ENCODE assay signal across 20 cellular contexts in genomic region chr2:196249171-196249570, GRCh38.
DNase-seq lines count a peak whose midpoint lies in the region; ATAC-seq and TF ChIP-seq lines count a peak whose summit lies in the region.
"Had no signal": no experiment of that assay in that cellular context is flagged by ENCODE, and none has a peak within 500 bp of the region (broad histone marks: within the 10 kb centered on the region; RNA-seq: fewer than 3 reads in every experiment).

No MANE protein-coding gene starts in this region.

- ATAC-seq in memory B cell (ENCODE audit: low read depth) (no peak), GM19035 (IDR thresholded peaks at IDR 0.05; ENCODE audit: unreplicated experiment) (no peak)
- ATAC-seq: HCT116 had no signal

- no peaks in the 10 kb centered on the region for H3K27me3 Mint-ChIP-seq in activated naive CD8-positive, alpha-beta T cell
- no peaks in the 10 kb centered on the region for H3K27me3 Mint-ChIP-seq in memory B cell
- no peaks in the 10 kb centered on the region for H3K27me3 Mint-ChIP-seq in nephron progenitor cell (ENCODE audit: low read depth, poor library complexity)

- H3K4me3 ChIP-seq in ACC112 (ENCODE audit: low read depth, low read length): no peak overlapping the region
- H3K4me3 ChIP-seq in HL-60 (replicated peaks; ENCODE audit: insufficient read depth, low read length): no peak overlapping the region
- H3K4me3 ChIP-seq: esophagus muscularis mucosa, neural progenitor cell, Peyer's patch, right atrium auricular region, vagina had no signal

- no peak overlapping the region for H3K4me3 Mint-ChIP-seq in activated naive CD8-positive, alpha-beta T cell
- H3K4me3 Mint-ChIP-seq in memory B cell (no peak overlapping the region), nephron progenitor cell (no peak overlapping the region)
- H3K4me3 Mint-ChIP-seq: neural progenitor cell had no signal

- H2AFZ ChIP-seq in ACC112 (ENCODE audit: low read length, unreplicated experiment): peak overlapping the region; percentile 19
- H2AFZ ChIP-seq: neural progenitor cell had no signal

- H3K4me1 Mint-ChIP-seq in activated naive CD8-positive, alpha-beta T cell (ENCODE audit: low read depth): peaks cover 87% of the 10 kb centered on the region
- H3K4me1 Mint-ChIP-seq in memory B cell (peaks cover 50% of the 10 kb centered on the region), nephron progenitor cell (no peaks in the 10 kb centered on the region)
- H3K4me1 Mint-ChIP-seq: neural progenitor cell had no signal

- H3K27ac Mint-ChIP-seq in activated naive CD8-positive, alpha-beta T cell: peak overlapping the region; percentile 74
- H3K27ac Mint-ChIP-seq in memory B cell: peak overlapping the region; percentile 91
- H3K27ac Mint-ChIP-seq in nephron progenitor cell: no peak overlapping the region
- H3K27ac Mint-ChIP-seq: neural progenitor cell had no signal

- peaks cover 38% of the 10 kb centered on the region for H3K4me1 ChIP-seq in ACC112 (ENCODE audit: control insufficient read depth, insufficient read depth, low read length, unreplicated experiment)
- H3K4me1 ChIP-seq: neural progenitor cell had no signal

- H3K79me2 ChIP-seq in ACC112 (ENCODE audit: control insufficient read depth, insufficient read depth, low read length, unreplicated experiment): no peaks in the 10 kb centered on the region

- no peaks in the 10 kb centered on the region for H3K27me3 ChIP-seq in ACC112 (ENCODE audit: insufficient read depth, low read length)
- no peaks in the 10 kb centered on the region for H3K27me3 ChIP-seq in HL-60 (ENCODE audit: insufficient read depth, poor library complexity, severe bottlenecking)
- H3K27me3 ChIP-seq: esophagus muscularis mucosa, neural progenitor cell, Peyer's patch, right atrium auricular region, vagina had no signal

- H3K36me3 Mint-ChIP-seq in activated naive CD8-positive, alpha-beta T cell: peaks cover 8% of the 10 kb centered on the region
- H3K36me3 Mint-ChIP-seq in memory B cell (no peaks in the 10 kb centered on the region), nephron progenitor cell (ENCODE audit: low read depth) (peaks cover 16% of the 10 kb centered on the region)

- no peak for TF ChIP-seq CTCF in HL-60 (IDR thresholded peaks at IDR 0.05; ENCODE audit: insufficient read depth, low read length)
- TF ChIP-seq CTCF in nephron progenitor cell (IDR thresholded peaks at IDR 0.05): no peak

- H3K27ac ChIP-seq in ACC112 (ENCODE audit: low read depth, low read length): peak overlapping the region; percentile 49
- H3K27ac ChIP-seq in HL-60 (replicated peaks): peak overlapping the region; percentile 54
- H3K27ac ChIP-seq: neural progenitor cell, right atrium auricular region had no signal

- no peaks in the 10 kb centered on the region for H3K36me3 ChIP-seq in ACC112 (ENCODE audit: insufficient read depth, low read length)
- H3K36me3 ChIP-seq: neural progenitor cell, Peyer's patch, right atrium auricular region, vagina had no signal

- peaks cover 5% of the 10 kb centered on the region for H3K9me3 Mint-ChIP-seq in activated naive CD8-positive, alpha-beta T cell (ENCODE audit: low read depth)
- H3K9me3 Mint-ChIP-seq in memory B cell (peaks cover 5% of the 10 kb centered on the region), nephron progenitor cell (no peaks in the 10 kb centered on the region)
- H3K9me3 Mint-ChIP-seq: neural progenitor cell had no signal

- no peak for DNase-seq in HL-60 (ENCODE audit: low read depth in 1 of 2, low spot score in 1 of 2)
- no peak for DNase-seq in memory B cell (ENCODE audit: low spot score in 2 of 2)
- DNase-seq in AML-193 (lab: John Stamatoyannopoulos, UW): no peak
- DNase-seq in nephron progenitor cell: no peak
- no peak for DNase-seq in HUDEP-2 (lab: John Stamatoyannopoulos, UW; ENCODE audit: unreplicated experiment in 76 of 76)
- DNase-seq: activated CD4-positive, CD25-positive, alpha-beta regulatory T cell treated with anti-CD3 and anti-CD28 coated beads, Interleukin-2, amount 50 U/mL, for 72 hours; aorta; NCI-H1436 treated with DMSO at 0.1 percent for 48 hours; NCI-H446 treated with DMSO at 0.1 percent for 48 hours; Peyer's patch; stimulated activated CD4-positive, alpha-beta T cell treated with anti-CD3 and anti-CD28 coated beads, Interleukin-2, amount 100 ng/mL, for 48 hours; T-helper 1 cell had no signal
